ENCODE assay signal across 15 cellular contexts in the genomic region with DNA sequence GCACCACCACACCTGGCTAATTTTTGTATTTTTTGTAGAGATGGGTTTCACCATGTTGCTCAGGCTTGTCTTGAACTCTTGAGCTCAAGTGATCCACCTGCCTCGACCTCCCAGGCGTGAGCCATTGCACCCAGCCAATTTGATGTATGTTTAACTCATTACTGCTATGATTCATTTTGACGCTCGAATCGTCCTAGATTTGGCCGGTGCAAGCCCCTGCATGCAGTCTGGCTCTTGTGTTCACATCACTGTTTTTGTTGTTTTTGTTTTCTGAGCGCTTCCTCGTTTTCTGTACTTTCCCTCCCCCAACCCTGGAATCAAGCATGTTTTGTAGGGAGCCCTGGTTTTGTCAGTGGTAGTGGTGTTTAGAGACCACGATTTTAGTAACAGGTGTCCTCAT. TPM values are rescaled to one million over a fixed set of nuclear protein-coding genes. Genes with fewer than 3 reads are reported as not detected.
DNase-seq lines count a peak whose midpoint lies in the region; ATAC-seq and TF ChIP-seq lines count a peak whose summit lies in the region.
"Had no signal": no experiment of that assay in that cellular context is flagged by ENCODE, and none has a peak within 500 bp of the region (broad histone marks: within the 10 kb centered on the region; RNA-seq: fewer than 3 reads in every experiment).

No MANE protein-coding gene starts in this region.

- no peaks in the 10 kb centered on the region for H3K27me3 Mint-ChIP-seq in activated naive CD4-positive, alpha-beta T cell treated with anti-CD3 and anti-CD28 coated beads, Interleukin-2, amount 50 U/mL, for 24 hours
- H3K27me3 Mint-ChIP-seq in activated naive CD4-positive, alpha-beta T cell treated with anti-CD3 and anti-CD28 coated beads, Interleukin-2, amount 10 ng/mL, durations not matched to agents 7 days and 5 days, result peaks cover 21% of the 10 kb centered on the region
- H3K27me3 Mint-ChIP-seq in neural crest cell (ENCODE audit: low read depth), result peaks cover 32% of the 10 kb centered on the region
- H3K27me3 Mint-ChIP-seq: B cell; CD4-positive, alpha-beta memory T cell had no signal

- no peak for ATAC-seq in Right ventricle myocardium superior (ENCODE audit: poor library complexity)
- ATAC-seq in stimulated activated effector memory CD8-positive, alpha-beta T cell treated with anti-CD3 and anti-CD28 coated beads, Interleukin-12 subunit alpha, Interleukin-12 subunit beta, amount 100 ng/mL, for 72 hours, result no peak
- ATAC-seq: GM12878, GM23338 had no signal

- H3K9me3 ChIP-seq in colonic mucosa, result no peaks in the 10 kb centered on the region

- intact Hi-C loops in colonic mucosa (cut with DNase I) (no loop called here), Right ventricle myocardium superior (cut with DNase I) (no loop called here)

- DNase-seq in activated naive CD4-positive, alpha-beta T cell treated with anti-CD3 and anti-CD28 coated beads, Interleukin-2, amount 10 ng/mL, durations not matched to agents 7 days and 5 days, result no peak
- DNase-seq in colonic mucosa (no peak), neural crest cell (ENCODE audit: low read depth, low spot score) (no peak), hepatic stellate cell (ENCODE audit: low spot score) (no peak), Right ventricle myocardium superior (no peak)
- no peak for DNase-seq in stimulated activated effector memory CD8-positive, alpha-beta T cell treated with anti-CD3 and anti-CD28 coated beads, Interleukin-12 subunit alpha, Interleukin-12 subunit beta, amount 100 ng/mL, for 72 hours (ENCODE audit: low spot score in 2 of 2)
- DNase-seq: C1 segment of cervical spinal cord; CD4-positive, alpha-beta memory T cell; DMS79; H7 had no signal

- H3K27me3 ChIP-seq in colonic mucosa, result no peaks in the 10 kb centered on the region

- H3K36me3 Mint-ChIP-seq in activated naive CD4-positive, alpha-beta T cell treated with anti-CD3 and anti-CD28 coated beads, Interleukin-2, amount 50 U/mL, for 24 hours, result no peaks in the 10 kb centered on the region
- peaks cover 3% of the 10 kb centered on the region for H3K36me3 Mint-ChIP-seq in activated naive CD4-positive, alpha-beta T cell treated with anti-CD3 and anti-CD28 coated beads, Interleukin-2, amount 10 ng/mL, durations not matched to agents 7 days and 5 days
- no peaks in the 10 kb centered on the region for H3K36me3 Mint-ChIP-seq in neural crest cell (ENCODE audit: low read depth)
- peaks cover 12% of the 10 kb centered on the region for H3K36me3 Mint-ChIP-seq in stimulated activated effector memory CD8-positive, alpha-beta T cell treated with anti-CD3 and anti-CD28 coated beads, Interleukin-12 subunit alpha, Interleukin-12 subunit beta, amount 100 ng/mL, for 72 hours
- H3K36me3 Mint-ChIP-seq: IgD-negative memory B cell had no signal

- H3K36me3 ChIP-seq in colonic mucosa, result no peaks in the 10 kb centered on the region

- no peak for TF ChIP-seq CTCF in colonic mucosa (IDR thresholded peaks at IDR 0.05)
- TF ChIP-seq CTCF in neural crest cell (conservative IDR thresholded peaks at IDR 0.05), result no peak

- no peaks in the 10 kb centered on the region for H3K4me1 Mint-ChIP-seq in activated naive CD4-positive, alpha-beta T cell treated with anti-CD3 and anti-CD28 coated beads, Interleukin-2, amount 50 U/mL, for 24 hours
- H3K4me1 Mint-ChIP-seq in activated naive CD4-positive, alpha-beta T cell treated with anti-CD3 and anti-CD28 coated beads, Interleukin-2, amount 10 ng/mL, durations not matched to agents 7 days and 5 days, result no peaks in the 10 kb centered on the region
- no peaks in the 10 kb centered on the region for H3K4me1 Mint-ChIP-seq in neural crest cell
- H3K4me1 Mint-ChIP-seq in stimulated activated effector memory CD8-positive, alpha-beta T cell treated with anti-CD3 and anti-CD28 coated beads, Interleukin-12 subunit alpha, Interleukin-12 subunit beta, amount 100 ng/mL, for 72 hours, result no peaks in the 10 kb centered on the region
- H3K4me1 Mint-ChIP-seq: B cell; CD4-positive, alpha-beta memory T cell had no signal

- no peak overlapping the region for H3K9ac ChIP-seq in colonic mucosa (ENCODE audit: low read depth in 2 of 2, low read length in 2 of 2)

- no peaks in the 10 kb centered on the region for H3K4me1 ChIP-seq in colonic mucosa

- CTCF ChIA-PET in activated naive CD4-positive, alpha-beta T cell treated with anti-CD3 and anti-CD28 coated beads, Interleukin-2, amount 10 ng/mL, durations not matched to agents 7 days and 5 days (lab: Charles Lee), result no interaction called here

- peak overlapping the region; percentile 66 for H3K27ac ChIP-seq in colonic mucosa

- H3K4me3 Mint-ChIP-seq in activated naive CD4-positive, alpha-beta T cell treated with anti-CD3 and anti-CD28 coated beads, Interleukin-2, amount 50 U/mL, for 24 hours, result no peak overlapping the region
- H3K4me3 Mint-ChIP-seq in activated naive CD4-positive, alpha-beta T cell treated with anti-CD3 and anti-CD28 coated beads, Interleukin-2, amount 10 ng/mL, durations not matched to agents 7 days and 5 days, result no peak overlapping the region
- peak overlapping the region; percentile 8 for H3K4me3 Mint-ChIP-seq in neural crest cell
- no peak overlapping the region for H3K4me3 Mint-ChIP-seq in stimulated activated effector memory CD8-positive, alpha-beta T cell treated with anti-CD3 and anti-CD28 coated beads, Interleukin-12 subunit alpha, Interleukin-12 subunit beta, amount 100 ng/mL, for 72 hours
- H3K4me3 Mint-ChIP-seq: B cell; CD4-positive, alpha-beta memory T cell; GM23338 had no signal

- H3K4me3 ChIP-seq in colonic mucosa, result no peak overlapping the region
- H3K4me3 ChIP-seq: GM12878, GM23338 had no signal

- no peaks in the 10 kb centered on the region for H3K9me3 Mint-ChIP-seq in activated naive CD4-positive, alpha-beta T cell treated with anti-CD3 and anti-CD28 coated beads, Interleukin-2, amount 50 U/mL, for 24 hours
- H3K9me3 Mint-ChIP-seq in activated naive CD4-positive, alpha-beta T cell treated with anti-CD3 and anti-CD28 coated beads, Interleukin-2, amount 10 ng/mL, durations not matched to agents 7 days and 5 days, result no peaks in the 10 kb centered on the region
- H3K9me3 Mint-ChIP-seq in neural crest cell, result no peaks in the 10 kb centered on the region
- H3K9me3 Mint-ChIP-seq in stimulated activated effector memory CD8-positive, alpha-beta T cell treated with anti-CD3 and anti-CD28 coated beads, Interleukin-12 subunit alpha, Interleukin-12 subunit beta, amount 100 ng/mL, for 72 hours, result no peaks in the 10 kb centered on the region
- H3K9me3 Mint-ChIP-seq: GM23338 had no signal

- H3K27ac Mint-ChIP-seq in activated naive CD4-positive, alpha-beta T cell treated with anti-CD3 and anti-CD28 coated beads, Interleukin-2, amount 50 U/mL, for 24 hours, result peak overlapping the region; percentile 43
- H3K27ac Mint-ChIP-seq in activated naive CD4-positive, alpha-beta T cell treated with anti-CD3 and anti-CD28 coated beads, Interleukin-2, amount 10 ng/mL, durations not matched to agents 7 days and 5 days, result no peak overlapping the region
- H3K27ac Mint-ChIP-seq in neural crest cell (ENCODE audit: unreplicated experiment), result no peak overlapping the region
- no peak overlapping the region for H3K27ac Mint-ChIP-seq in stimulated activated effector memory CD8-positive, alpha-beta T cell treated with anti-CD3 and anti-CD28 coated beads, Interleukin-12 subunit alpha, Interleukin-12 subunit beta, amount 100 ng/mL, for 72 hours
- H3K27ac Mint-ChIP-seq: B cell; CD4-positive, alpha-beta memory T cell; GM23338 had no signal

RNA-seq across cellular contexts. Expression of gene DUS1L, which starts 7.8 kb away (rescaled TPM):
- total RNA-seq in colonic mucosa, result 100 to 1,000 TPM; 113 to 253 TPM
- 126 and 131 TPM in 2 replicates for total RNA-seq in neural crest cell
- total RNA-seq in Right ventricle myocardium superior, result 57.9 TPM

RNA-seq across cellular contexts. Expression of gene GPS1, which starts 21.7 kb away (rescaled TPM):
- 100 to 1,000 TPM in 1 of 2 donors, 10 to 100 TPM in 1; 70.8 to 129 TPM for total RNA-seq in colonic mucosa
- 154 and 156 TPM in 2 replicates for total RNA-seq in neural crest cell
- 86.5 TPM for total RNA-seq in Right ventricle myocardium superior

RNA-seq across cellular contexts. Expression of gene RFNG, which starts 21.8 kb away (rescaled TPM):
- 10 to 100 TPM; 30.6 to 32.1 TPM for total RNA-seq in colonic mucosa
- 44.5 and 46.0 TPM in 2 replicates for total RNA-seq in neural crest cell
- total RNA-seq in Right ventricle myocardium superior, result 20.5 TPM

RNA-seq across cellular contexts. Expression of gene FASN, which starts 24.6 kb away (rescaled TPM):
- 100 to 1,000 TPM; 168 to 198 TPM for total RNA-seq in colonic mucosa
- 816 and 839 TPM in 2 replicates for total RNA-seq in neural crest cell
- total RNA-seq in Right ventricle myocardium superior, result 23.0 TPM

RNA-seq across cellular contexts. Expression of gene DCXR, which starts 35.9 kb away (rescaled TPM):
- total RNA-seq in colonic mucosa (100 to 1,000 TPM; 115 to 183 TPM), neural crest cell (198 and 199 TPM in 2 replicates), Right ventricle myocardium superior (178 TPM)
